ENCODE assay signal across 9 cellular contexts in the genomic region with DNA sequence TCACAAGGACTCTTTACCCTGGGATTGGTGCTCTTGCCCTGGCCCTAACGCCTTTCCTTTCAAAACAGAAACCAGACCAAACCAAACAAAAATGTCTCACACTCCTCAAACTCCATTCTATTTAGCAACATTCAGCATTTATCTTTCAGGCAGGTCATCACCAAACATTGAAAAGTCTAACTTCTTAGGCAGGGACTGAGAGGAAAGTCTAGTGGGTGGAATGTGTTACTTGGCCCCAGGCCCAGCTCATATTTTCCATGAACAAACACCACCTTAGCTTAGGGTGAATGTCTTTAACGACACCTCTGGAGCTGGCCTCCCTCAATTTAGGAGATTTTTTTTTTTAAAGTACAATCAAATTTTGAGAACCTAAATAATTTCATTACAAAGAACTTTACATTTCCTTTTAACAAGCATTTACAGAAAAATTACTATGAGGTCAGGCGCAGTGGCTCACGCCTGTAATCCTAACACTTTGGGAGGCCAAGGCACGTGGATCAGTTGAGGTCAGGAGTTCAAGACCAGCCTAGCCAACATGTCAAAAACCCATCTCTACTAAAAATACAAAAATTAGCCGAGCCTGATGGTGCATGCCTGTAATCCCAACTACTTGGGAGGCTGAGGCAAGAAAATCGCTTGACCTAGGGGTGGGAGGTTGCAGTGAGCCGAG. TPM values are rescaled to one million over a fixed set of nuclear protein-coding genes. Genes with fewer than 3 reads are reported as not detected.
DNase-seq lines count a peak whose midpoint lies in the region; ATAC-seq, FAIRE-seq and TF ChIP-seq lines count a peak whose summit lies in the region.
"Had no signal": no experiment of that assay in that cellular context is flagged by ENCODE, and none has a peak within 500 bp of the region (broad histone marks: within the 10 kb centered on the region; RNA-seq: fewer than 3 reads in every experiment).

No MANE protein-coding gene starts in this region.

- H3K4me3 Mint-ChIP-seq in activated CD4-positive, alpha-beta memory T cell treated with anti-CD3 and anti-CD28 coated beads for 36 hours: no peak overlapping the region
- H3K4me3 Mint-ChIP-seq in activated CD4-positive, alpha-beta memory T cell treated with anti-CD3 and anti-CD28 coated beads, Interleukin-2, amount 10 ng/mL, durations not matched to agents 7 days and 5 days: no peak overlapping the region
- peak overlapping the region; percentile 38 for H3K4me3 Mint-ChIP-seq in activated T-helper 17 cell treated with anti-CD3 and anti-CD28 coated beads, Interleukin-2, amount 50 U/mL, for 72 hours
- peak overlapping the region; percentile 61 for H3K4me3 Mint-ChIP-seq in stimulated activated naive CD8-positive, alpha-beta T cell treated with anti-CD3 and anti-CD28 coated beads, Interleukin-15, Interleukin-2, amounts not matched to agents 100 ng/mL and 50 ng/mL, for 24 hours
- H3K4me3 Mint-ChIP-seq: naive B cell had no signal

- H3K36me3 Mint-ChIP-seq in activated CD4-positive, alpha-beta memory T cell treated with anti-CD3 and anti-CD28 coated beads for 36 hours: no peaks in the 10 kb centered on the region
- H3K36me3 Mint-ChIP-seq in activated CD4-positive, alpha-beta memory T cell treated with anti-CD3 and anti-CD28 coated beads, Interleukin-2, amount 10 ng/mL, durations not matched to agents 7 days and 5 days (ENCODE audit: low read depth): no peaks in the 10 kb centered on the region
- no peaks in the 10 kb centered on the region for H3K36me3 Mint-ChIP-seq in activated T-helper 17 cell treated with anti-CD3 and anti-CD28 coated beads, Interleukin-2, amount 50 U/mL, for 72 hours (ENCODE audit: low read depth)
- H3K36me3 Mint-ChIP-seq in stimulated activated naive CD8-positive, alpha-beta T cell treated with anti-CD3 and anti-CD28 coated beads, Interleukin-15, Interleukin-2, amounts not matched to agents 100 ng/mL and 50 ng/mL, for 24 hours (ENCODE audit: low read depth): no peaks in the 10 kb centered on the region
- H3K36me3 Mint-ChIP-seq: naive B cell had no signal

- TF ChIP-seq POLR2A in GM12892 (IDR thresholded peaks at IDR 0.05; ENCODE audit: low read depth, low read length): no peak

- peak; percentile 35 for FAIRE-seq in kidney (lab: Jason Lieb, UNC)
- no peak for FAIRE-seq in GM12892 (lab: Jason Lieb, UNC)

- no peak for TF ChIP-seq CTCF in kidney (IDR thresholded peaks at IDR 0.05; ENCODE audit: borderline replicate concordance, extremely low read depth, insufficient read depth)

- no peak overlapping the region for H3K4me3 ChIP-seq in kidney (ENCODE audit: low read length in 2 of 2)

- H3K9ac ChIP-seq in kidney (ENCODE audit: low read length in 2 of 2): no peak overlapping the region

- peak overlapping the region; percentile 73 for H3K27ac Mint-ChIP-seq in activated CD4-positive, alpha-beta memory T cell treated with anti-CD3 and anti-CD28 coated beads for 36 hours
- H3K27ac Mint-ChIP-seq in activated CD4-positive, alpha-beta memory T cell treated with anti-CD3 and anti-CD28 coated beads, Interleukin-2, amount 10 ng/mL, durations not matched to agents 7 days and 5 days: no peak overlapping the region
- H3K27ac Mint-ChIP-seq in activated T-helper 17 cell treated with anti-CD3 and anti-CD28 coated beads, Interleukin-2, amount 50 U/mL, for 72 hours: peak overlapping the region; percentile 78
- H3K27ac Mint-ChIP-seq in stimulated activated naive CD8-positive, alpha-beta T cell treated with anti-CD3 and anti-CD28 coated beads, Interleukin-15, Interleukin-2, amounts not matched to agents 100 ng/mL and 50 ng/mL, for 24 hours: peak overlapping the region; percentile 95

- intact Hi-C loops in activated CD4-positive, alpha-beta memory T cell treated with anti-CD3 and anti-CD28 coated beads for 36 hours (cut with micrococcal nuclease): loop anchor here (1.0 kb wide), 1 partner anchor 9 kb away; no protein-coding TSS in a partner anchor
- intact Hi-C loops in kidney (cut with DNase I): no loop called here

- no peaks in the 10 kb centered on the region for H3K9me3 ChIP-seq in kidney (ENCODE audit: control insufficient read depth in 1 of 2, low read length in 2 of 2)

- H3K27me3 Mint-ChIP-seq in activated CD4-positive, alpha-beta memory T cell treated with anti-CD3 and anti-CD28 coated beads for 36 hours: no peaks in the 10 kb centered on the region
- H3K27me3 Mint-ChIP-seq in activated CD4-positive, alpha-beta memory T cell treated with anti-CD3 and anti-CD28 coated beads, Interleukin-2, amount 10 ng/mL, durations not matched to agents 7 days and 5 days: no peaks in the 10 kb centered on the region
- H3K27me3 Mint-ChIP-seq in activated T-helper 17 cell treated with anti-CD3 and anti-CD28 coated beads, Interleukin-2, amount 50 U/mL, for 72 hours: no peaks in the 10 kb centered on the region
- no peaks in the 10 kb centered on the region for H3K27me3 Mint-ChIP-seq in stimulated activated naive CD8-positive, alpha-beta T cell treated with anti-CD3 and anti-CD28 coated beads, Interleukin-15, Interleukin-2, amounts not matched to agents 100 ng/mL and 50 ng/mL, for 24 hours
- H3K27me3 Mint-ChIP-seq: naive B cell had no signal

- no peaks in the 10 kb centered on the region for H3K4me1 ChIP-seq in kidney (ENCODE audit: control insufficient read depth in 1 of 2, insufficient read depth in 1 of 2, low read depth in 1 of 2, low read length in 2 of 2)

- no peaks in the 10 kb centered on the region for H3K9me3 Mint-ChIP-seq in activated CD4-positive, alpha-beta memory T cell treated with anti-CD3 and anti-CD28 coated beads for 36 hours
- H3K9me3 Mint-ChIP-seq in activated CD4-positive, alpha-beta memory T cell treated with anti-CD3 and anti-CD28 coated beads, Interleukin-2, amount 10 ng/mL, durations not matched to agents 7 days and 5 days: no peaks in the 10 kb centered on the region
- no peaks in the 10 kb centered on the region for H3K9me3 Mint-ChIP-seq in activated T-helper 17 cell treated with anti-CD3 and anti-CD28 coated beads, Interleukin-2, amount 50 U/mL, for 72 hours
- no peaks in the 10 kb centered on the region for H3K9me3 Mint-ChIP-seq in stimulated activated naive CD8-positive, alpha-beta T cell treated with anti-CD3 and anti-CD28 coated beads, Interleukin-15, Interleukin-2, amounts not matched to agents 100 ng/mL and 50 ng/mL, for 24 hours
- H3K9me3 Mint-ChIP-seq: naive B cell had no signal

- H3K27ac ChIP-seq in kidney (ENCODE audit: low read depth in 2 of 2, low read length in 2 of 2): no peak overlapping the region

- POLR2A ChIA-PET in activated CD4-positive, alpha-beta memory T cell treated with anti-CD3 and anti-CD28 coated beads for 36 hours (lab: Charles Lee): interaction anchor here (0.6 to 1.4 kb wide), 4 partner anchors 10 to 1089 kb away, joined by 3 to 7 read pairs (median 4); a partner anchor contains a TSS
- POLR2A ChIA-PET in activated CD4-positive, alpha-beta memory T cell treated with anti-CD3 and anti-CD28 coated beads, Interleukin-2, amount 10 ng/mL, durations not matched to agents 7 days and 5 days (lab: Charles Lee): interaction anchor here (1.2 to 2.3 kb wide), 2 partner anchors 10 to 11 kb away, joined by 4 to 9 read pairs; a partner anchor contains a TSS

- peak; percentile 91 for ATAC-seq in activated T-helper 17 cell treated with anti-CD3 and anti-CD28 coated beads, Interleukin-2, amount 50 U/mL, for 72 hours (replicated peaks)
- ATAC-seq in HG02981 (IDR thresholded peaks at IDR 0.05; ENCODE audit: unreplicated experiment) (no peak), HG03354 (IDR thresholded peaks at IDR 0.05; ENCODE audit: poor library complexity, severe bottlenecking, unreplicated experiment) (no peak)

- peaks cover 5% of the 10 kb centered on the region for H3K4me1 Mint-ChIP-seq in activated CD4-positive, alpha-beta memory T cell treated with anti-CD3 and anti-CD28 coated beads for 36 hours (ENCODE audit: low read depth)
- H3K4me1 Mint-ChIP-seq in activated CD4-positive, alpha-beta memory T cell treated with anti-CD3 and anti-CD28 coated beads, Interleukin-2, amount 10 ng/mL, durations not matched to agents 7 days and 5 days: peaks cover 4% of the 10 kb centered on the region
- peaks cover 6% of the 10 kb centered on the region for H3K4me1 Mint-ChIP-seq in activated T-helper 17 cell treated with anti-CD3 and anti-CD28 coated beads, Interleukin-2, amount 50 U/mL, for 72 hours
- peaks cover 12% of the 10 kb centered on the region for H3K4me1 Mint-ChIP-seq in stimulated activated naive CD8-positive, alpha-beta T cell treated with anti-CD3 and anti-CD28 coated beads, Interleukin-15, Interleukin-2, amounts not matched to agents 100 ng/mL and 50 ng/mL, for 24 hours (ENCODE audit: low read depth)
- H3K4me1 Mint-ChIP-seq: naive B cell had no signal

- CTCF ChIA-PET in activated CD4-positive, alpha-beta memory T cell treated with anti-CD3 and anti-CD28 coated beads for 36 hours (lab: Charles Lee): interaction anchor here (0.6 to 2.1 kb wide), 5 partner anchors 10 to 68 kb away, joined by 3 to 6 read pairs (median 3); a partner anchor contains a TSS
- CTCF ChIA-PET in activated CD4-positive, alpha-beta memory T cell treated with anti-CD3 and anti-CD28 coated beads, Interleukin-2, amount 10 ng/mL, durations not matched to agents 7 days and 5 days (lab: Charles Lee): interaction anchor here (0.9 to 1.4 kb wide), 2 partner anchors 9 to 10 kb away, joined by 5 to 7 read pairs; a partner anchor contains a TSS

- DNase-seq in activated CD4-positive, alpha-beta memory T cell treated with anti-CD3 and anti-CD28 coated beads for 36 hours: peak; percentile 69
- no peak for DNase-seq in activated CD4-positive, alpha-beta memory T cell treated with anti-CD3 and anti-CD28 coated beads, Interleukin-2, amount 10 ng/mL, durations not matched to agents 7 days and 5 days
- DNase-seq in kidney (no peak), GM12892 (ENCODE audit: insufficient read length) (no peak)
- DNase-seq: naive B cell had no signal

- H3K36me3 ChIP-seq in kidney (ENCODE audit: control insufficient read depth in 1 of 2, insufficient read depth in 2 of 2, low read length in 2 of 2): no peaks in the 10 kb centered on the region

RNA-seq across cellular contexts. Expression of a gene that starts 10.2 kb away (rescaled TPM):
- 10 to 100 TPM; 19.3 to 21.9 TPM for total RNA-seq in activated CD4-positive, alpha-beta memory T cell treated with anti-CD3 and anti-CD28 coated beads for 36 hours
- 10 to 100 TPM; 22.5 to 26.8 TPM for total RNA-seq in activated CD4-positive, alpha-beta memory T cell treated with anti-CD3 and anti-CD28 coated beads, Interleukin-2, amount 10 ng/mL, durations not matched to agents 7 days and 5 days
- 10 to 100 TPM; 11.8 to 17.6 TPM for total RNA-seq in activated T-helper 17 cell treated with anti-CD3 and anti-CD28 coated beads, Interleukin-2, amount 50 U/mL, for 72 hours
- total RNA-seq in kidney: 10.5 TPM
- 0.71 TPM for polyA plus RNA-seq in kidney (ENCODE audit: insufficient read depth, low read depth, low replicate concordance)
- polyA plus RNA-seq in GM12892 (2012; ENCODE audit: missing spikeins): 9.3 TPM

Comparison
In these comparisons a context has a peak if more than half of its experiments do, and no peak if none do; other contexts are left out.
1. H3K4me3 Mint-ChIP-seq: peak in activated T-helper 17 cell treated with anti-CD3 and anti-CD28 coated beads, Interleukin-2, amount 50 U/mL, for 72 hours (single experiment) and stimulated activated naive CD8-positive, alpha-beta T cell treated with anti-CD3 and anti-CD28 coated beads, Interleukin-15, Interleukin-2, amounts not matched to agents 100 ng/mL and 50 ng/mL, for 24 hours (single experiment); none in activated CD4-positive, alpha-beta memory T cell treated with anti-CD3 and anti-CD28 coated beads for 36 hours (single experiment) and activated CD4-positive, alpha-beta memory T cell treated with anti-CD3 and anti-CD28 coated beads, Interleukin-2, amount 10 ng/mL, durations not matched to agents 7 days and 5 days (single experiment).